8 cellular contexts compared by ENCODE assay signal in the genomic region with DNA sequence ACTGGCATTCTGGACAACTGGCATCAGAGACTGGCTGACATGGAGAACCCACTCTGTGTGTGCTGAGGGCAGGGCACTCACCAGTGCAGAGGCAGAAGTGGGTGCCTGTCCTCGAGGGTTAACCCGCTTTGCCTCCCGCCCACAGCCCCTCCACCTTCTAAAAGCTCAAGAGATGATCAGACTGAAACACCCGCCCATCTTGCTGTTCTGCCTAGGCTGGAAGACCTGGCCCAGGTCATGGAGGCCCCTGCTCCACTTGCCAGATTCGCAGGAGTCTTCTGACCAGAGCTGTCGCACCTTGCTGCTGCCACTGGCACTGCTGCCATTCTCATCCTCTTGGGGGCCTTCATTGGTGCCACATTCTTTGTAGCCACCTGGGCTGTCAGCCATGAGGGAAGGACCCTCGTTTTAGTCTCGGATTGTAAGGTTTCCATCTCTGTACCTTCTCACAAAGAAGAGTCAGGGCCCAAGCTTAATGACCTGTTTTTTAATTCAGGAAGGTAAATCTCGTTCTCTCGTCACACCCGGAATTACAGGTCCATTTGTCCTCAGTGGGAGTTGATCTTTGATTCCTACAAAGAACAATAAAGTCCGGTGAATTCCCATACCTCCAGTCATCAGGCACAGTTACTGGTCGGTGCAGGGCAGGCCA. TPM values are rescaled to one million over a fixed set of nuclear protein-coding genes. Genes with fewer than 3 reads are reported as not detected.
A peak's percentile ranks its signal among the peaks of the same experiment; 100 is the strongest.
DNase-seq lines count a peak whose midpoint lies in the region; ATAC-seq, FAIRE-seq and TF ChIP-seq lines count a peak whose summit lies in the region.

No MANE protein-coding gene starts in this region.

- H3K4me3 ChIP-seq in kidney (ENCODE audit: low read length in 2 of 2) = peak overlapping the region in 1 of 2 donors; percentile 85
- no peak overlapping the region for H3K4me3 ChIP-seq in thymus (ENCODE audit: low read length)

- no peaks in the 10 kb centered on the region for H3K27me3 Mint-ChIP-seq in activated CD4-positive, alpha-beta T cell treated with anti-CD3 and anti-CD28 coated beads, Interleukin-2, amount 10 ng/mL, durations not matched to agents 7 days and 5 days
- H3K27me3 Mint-ChIP-seq in activated CD8-positive, alpha-beta T cell treated with anti-CD3 and anti-CD28 coated beads, Interleukin-2, amount 10 ng/mL, durations not matched to agents 7 days and 5 days (ENCODE audit: low read depth) = no peaks in the 10 kb centered on the region

- no peak for ATAC-seq in activated CD8-positive, alpha-beta T cell treated with anti-CD3 and anti-CD28 coated beads, Interleukin-2, amount 10 ng/mL, durations not matched to agents 7 days and 5 days
- no peak for ATAC-seq in GM21526 (IDR thresholded peaks at IDR 0.05; ENCODE audit: low FRiP score, unreplicated experiment)

- H3K4me3 Mint-ChIP-seq in activated CD4-positive, alpha-beta T cell treated with anti-CD3 and anti-CD28 coated beads, Interleukin-2, amount 10 ng/mL, durations not matched to agents 7 days and 5 days = peak overlapping the region; percentile 90
- peak overlapping the region; percentile 94 for H3K4me3 Mint-ChIP-seq in activated CD8-positive, alpha-beta T cell treated with anti-CD3 and anti-CD28 coated beads, Interleukin-2, amount 10 ng/mL, durations not matched to agents 7 days and 5 days

- H3K9me3 ChIP-seq in kidney (ENCODE audit: control insufficient read depth in 1 of 2, low read length in 2 of 2) (no peaks in the 10 kb centered on the region), thymus (ENCODE audit: control insufficient read depth) (no peaks in the 10 kb centered on the region)

- H3K36me3 ChIP-seq in kidney (ENCODE audit: control insufficient read depth in 1 of 2, insufficient read depth in 2 of 2, low read length in 2 of 2) (peaks cover 26 to 36% of the 10 kb centered on the region in 2 donors), thymus (ENCODE audit: control insufficient read depth, insufficient read depth) (peaks cover 46% of the 10 kb centered on the region)

- H3K9ac ChIP-seq in kidney (ENCODE audit: low read length in 2 of 2) = peak overlapping the region in 1 of 2 donors; percentile 84

- TF ChIP-seq CTCF in kidney (IDR thresholded peaks at IDR 0.05; ENCODE audit: borderline replicate concordance, extremely low read depth, insufficient read depth) = no peak

- H3K4me1 ChIP-seq in kidney (ENCODE audit: control insufficient read depth in 1 of 2, insufficient read depth in 1 of 2, low read depth in 1 of 2, low read length in 2 of 2) (peaks cover 42% of the 10 kb centered on the region in 2 donors), thymus (ENCODE audit: control insufficient read depth, insufficient read depth, low read length) (peaks cover 5% of the 10 kb centered on the region)

- no peak for FAIRE-seq in kidney (lab: Jason Lieb, UNC)

- POLR2A ChIA-PET in activated CD4-positive, alpha-beta T cell treated with anti-CD3 and anti-CD28 coated beads, Interleukin-2, amount 10 ng/mL, durations not matched to agents 7 days and 5 days (lab: Charles Lee) = interaction anchor here (0.9 to 1.5 kb wide), 2 partner anchors 21 to 499 kb away, joined by 3 to 6 read pairs; partner anchors contain the start of gene TMEM140
- POLR2A ChIA-PET in activated CD8-positive, alpha-beta T cell treated with anti-CD3 and anti-CD28 coated beads, Interleukin-2, amount 10 ng/mL, durations not matched to agents 7 days and 5 days (lab: Charles Lee) = interaction anchor here (0.6 to 3.7 kb wide), 4 partner anchors 8 to 349 kb away, joined by 3 to 61 read pairs (median 8); partner anchors contain the start of gene TMEM140

- H3K27ac Mint-ChIP-seq in activated CD4-positive, alpha-beta T cell treated with anti-CD3 and anti-CD28 coated beads, Interleukin-2, amount 10 ng/mL, durations not matched to agents 7 days and 5 days = peak overlapping the region; percentile 96
- H3K27ac Mint-ChIP-seq in activated CD8-positive, alpha-beta T cell treated with anti-CD3 and anti-CD28 coated beads, Interleukin-2, amount 10 ng/mL, durations not matched to agents 7 days and 5 days = peak overlapping the region; percentile 94

- WGBS in thymus = 96% methylated on average over 13 of the region's 13 CpGs

- CTCF ChIA-PET in activated CD4-positive, alpha-beta T cell treated with anti-CD3 and anti-CD28 coated beads, Interleukin-2, amount 10 ng/mL, durations not matched to agents 7 days and 5 days (lab: Charles Lee) = interaction anchor here (0.9 to 2.6 kb wide), 9 partner anchors 8 to 434 kb away, joined by 3 to 11 read pairs (median 9); partner anchors contain the start of genes AGBL3, TMEM140 and WDR91
- CTCF ChIA-PET in activated CD8-positive, alpha-beta T cell treated with anti-CD3 and anti-CD28 coated beads, Interleukin-2, amount 10 ng/mL, durations not matched to agents 7 days and 5 days (lab: Charles Lee) = interaction anchor here (0.9 to 8.7 kb wide), 11 partner anchors 10 to 540 kb away, joined by 3 to 98 read pairs (median 10); partner anchors contain the start of genes AGBL3, TMEM140 and WDR91

- DNase-seq in activated CD4-positive, alpha-beta T cell treated with anti-CD3 and anti-CD28 coated beads, Interleukin-2, amount 10 ng/mL, durations not matched to agents 7 days and 5 days = no peak
- DNase-seq in activated CD4-positive, alpha-beta T cell treated with anti-CD3 and anti-CD28 coated beads, Interleukin-2, amount 50 U/mL, for 1 hour = no peak
- no peak for DNase-seq in activated CD8-positive, alpha-beta T cell treated with anti-CD3 and anti-CD28 coated beads, Interleukin-2, amount 10 ng/mL, durations not matched to agents 7 days and 5 days
- DNase-seq in kidney (no peak), NCI-H1105 treated with DMSO at 0.1 percent for 48 hours (lab: John Stamatoyannopoulos, UW) (no peak), Ammon's horn (ENCODE audit: low spot score) (no peak)

- peaks cover 56% of the 10 kb centered on the region for H3K4me1 Mint-ChIP-seq in activated CD4-positive, alpha-beta T cell treated with anti-CD3 and anti-CD28 coated beads, Interleukin-2, amount 10 ng/mL, durations not matched to agents 7 days and 5 days
- peaks cover 54% of the 10 kb centered on the region for H3K4me1 Mint-ChIP-seq in activated CD8-positive, alpha-beta T cell treated with anti-CD3 and anti-CD28 coated beads, Interleukin-2, amount 10 ng/mL, durations not matched to agents 7 days and 5 days (ENCODE audit: low read depth)

- H3K36me3 Mint-ChIP-seq in activated CD4-positive, alpha-beta T cell treated with anti-CD3 and anti-CD28 coated beads, Interleukin-2, amount 10 ng/mL, durations not matched to agents 7 days and 5 days (ENCODE audit: low read depth) = peaks cover 58% of the 10 kb centered on the region
- peaks cover 56% of the 10 kb centered on the region for H3K36me3 Mint-ChIP-seq in activated CD8-positive, alpha-beta T cell treated with anti-CD3 and anti-CD28 coated beads, Interleukin-2, amount 10 ng/mL, durations not matched to agents 7 days and 5 days (ENCODE audit: low read depth)

- no peaks in the 10 kb centered on the region for H3K27me3 ChIP-seq in thymus (ENCODE audit: control insufficient read depth, insufficient read depth)

- H3K27ac ChIP-seq in kidney (ENCODE audit: low read depth in 2 of 2, low read length in 2 of 2) = peak overlapping the region; percentile 91 to 98
- peak overlapping the region; percentile 20 for H3K27ac ChIP-seq in thymus (ENCODE audit: low read depth)

- intact Hi-C loops in kidney (cut with DNase I) = no loop called here

- no peaks in the 10 kb centered on the region for H3K9me3 Mint-ChIP-seq in activated CD4-positive, alpha-beta T cell treated with anti-CD3 and anti-CD28 coated beads, Interleukin-2, amount 10 ng/mL, durations not matched to agents 7 days and 5 days
- H3K9me3 Mint-ChIP-seq in activated CD8-positive, alpha-beta T cell treated with anti-CD3 and anti-CD28 coated beads, Interleukin-2, amount 10 ng/mL, durations not matched to agents 7 days and 5 days (ENCODE audit: insufficient read depth) = no peaks in the 10 kb centered on the region

RNA-seq across cellular contexts. Expression of gene CYREN, which starts 1.9 kb away (rescaled TPM):
- 10 to 100 TPM; 34.4 to 39.7 TPM for total RNA-seq in activated CD4-positive, alpha-beta T cell treated with anti-CD3 and anti-CD28 coated beads, Interleukin-2, amount 10 ng/mL, durations not matched to agents 7 days and 5 days
- 10 to 100 TPM; 35.2 to 36.9 TPM for total RNA-seq in activated CD8-positive, alpha-beta T cell treated with anti-CD3 and anti-CD28 coated beads, Interleukin-2, amount 10 ng/mL, durations not matched to agents 7 days and 5 days
- 89.3 TPM for total RNA-seq in kidney
- polyA plus RNA-seq in kidney (ENCODE audit: insufficient read depth, low read depth, low replicate concordance) (39.4 TPM), thymus (28.0 TPM)

RNA-seq across cellular contexts. Expression of gene TMEM140, which starts 20.7 kb away (rescaled TPM):
- 10 to 100 TPM; 25.3 to 27.7 TPM for total RNA-seq in activated CD4-positive, alpha-beta T cell treated with anti-CD3 and anti-CD28 coated beads, Interleukin-2, amount 10 ng/mL, durations not matched to agents 7 days and 5 days
- total RNA-seq in activated CD8-positive, alpha-beta T cell treated with anti-CD3 and anti-CD28 coated beads, Interleukin-2, amount 10 ng/mL, durations not matched to agents 7 days and 5 days = 10 to 100 TPM; 12.6 to 12.7 TPM
- total RNA-seq in kidney = 31.3 TPM
- polyA plus RNA-seq in kidney (ENCODE audit: insufficient read depth, low read depth, low replicate concordance) (28.2 TPM), thymus (13.6 TPM)

RNA-seq across cellular contexts. Expression of gene WDR91, which starts 42.7 kb away (rescaled TPM):
- total RNA-seq in activated CD4-positive, alpha-beta T cell treated with anti-CD3 and anti-CD28 coated beads, Interleukin-2, amount 10 ng/mL, durations not matched to agents 7 days and 5 days = 10 to 100 TPM; 15.5 to 17.3 TPM
- 10 to 100 TPM; 10.0 to 11.5 TPM for total RNA-seq in activated CD8-positive, alpha-beta T cell treated with anti-CD3 and anti-CD28 coated beads, Interleukin-2, amount 10 ng/mL, durations not matched to agents 7 days and 5 days
- total RNA-seq in kidney = 73.9 TPM
- 27.8 TPM for polyA plus RNA-seq in kidney (ENCODE audit: insufficient read depth, low read depth, low replicate concordance)
- 19.8 TPM for polyA plus RNA-seq in thymus
